In genomic region chr10:26787362-26787761, GRCh38 we compare ENCODE assay signal across 9 cellular contexts.
"Had no signal": no experiment of that assay in that cellular context is flagged by ENCODE, and none has a peak within 500 bp of the region (broad histone marks: within the 10 kb centered on the region; RNA-seq: fewer than 3 reads in every experiment).

No MANE protein-coding gene starts in this region.

- H3K4me3 Mint-ChIP-seq: activated CD4-positive, alpha-beta memory T cell treated with anti-CD3 and anti-CD28 coated beads for 36 hours had no signal

- H3K27ac Mint-ChIP-seq: activated CD4-positive, alpha-beta memory T cell treated with anti-CD3 and anti-CD28 coated beads for 36 hours; T-helper 17 cell had no signal

- ATAC-seq: heart right ventricle, T-helper 17 cell had no signal

- H3K27me3 Mint-ChIP-seq: activated CD4-positive, alpha-beta memory T cell treated with anti-CD3 and anti-CD28 coated beads for 36 hours; T-helper 17 cell had no signal

- H3K9me3 Mint-ChIP-seq: activated CD4-positive, alpha-beta memory T cell treated with anti-CD3 and anti-CD28 coated beads for 36 hours had no signal

- DNase-seq: activated CD4-positive, alpha-beta memory T cell treated with anti-CD3 and anti-CD28 coated beads for 36 hours; activated CD4-positive, CD25-positive, alpha-beta regulatory T cell treated with anti-CD3 and anti-CD28 coated beads, Interleukin-2, amount 50 U/mL, for 72 hours; activated T-cell treated with anti-CD3 and anti-CD28 coated beads, Interleukin-2, amount 50 U/mL, for 48 hours; cortex of kidney; effector memory CD4-positive, alpha-beta T cell; heart right ventricle; small intestine; T-helper 17 cell; trophoblast cell had no signal
